In the genomic region with DNA sequence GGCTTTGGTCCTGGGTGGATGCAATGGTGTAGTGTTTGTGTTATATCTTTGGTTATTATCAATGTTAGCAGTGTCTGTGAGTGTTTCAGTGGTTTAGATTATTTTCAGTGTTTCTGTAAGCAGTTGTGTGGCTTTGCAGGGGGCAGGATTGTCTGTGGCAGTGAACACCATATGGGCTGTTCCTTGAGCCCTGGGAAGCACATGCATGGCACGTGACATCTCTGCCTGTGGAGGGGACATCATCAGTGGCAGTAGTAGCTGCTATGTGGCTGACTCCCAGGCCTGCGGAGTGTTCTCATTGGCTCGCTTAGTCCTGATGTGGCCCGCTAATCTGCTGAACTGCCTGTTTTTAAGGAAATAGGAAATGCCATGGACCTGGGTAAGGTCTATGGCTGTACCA, we compare ENCODE assay signal across 11 cellular contexts.
"Had no signal": no experiment of that assay in that cellular context is flagged by ENCODE, and none has a peak within 500 bp of the region (broad histone marks: within the 10 kb centered on the region; RNA-seq: fewer than 3 reads in every experiment).

No MANE protein-coding gene starts in this region.

- H3K27ac ChIP-seq: GM23248 had no signal

- H3K36me3 ChIP-seq: HAP-1 had no signal

- H3K4me3 Mint-ChIP-seq: GM23338, H9, HFFc6 had no signal

- H3K4me1 ChIP-seq: HAP-1 had no signal

- H3K9me3 Mint-ChIP-seq: GM23338, HFFc6 had no signal

- H2AFZ ChIP-seq: GM23248, GM23338 had no signal

- H3K4me3 ChIP-seq: GM23248, GM23338, HAP-1 had no signal

- H3K9me3 ChIP-seq: HAP-1 had no signal

- H3K27ac Mint-ChIP-seq: GM23338, H9, HFFc6 had no signal

- DNase-seq: GM23248, GOT3, H7, H9, HCEC 1CT, HFFc6 had no signal

- ATAC-seq: GM23338, HCT116 had no signal

- H3K9ac ChIP-seq: GM23248 had no signal

- H3K4me1 Mint-ChIP-seq: GM23338, H9 had no signal

- FAIRE-seq: H1, H54 had no signal

- H3K4me2 ChIP-seq: GM23338 had no signal
